Comparison of ENCODE assay signal across 12 cellular contexts in genomic region chr19:16621165-16621800, GRCh38.
"Had no signal": no experiment of that assay in that cellular context is flagged by ENCODE, and none has a peak within 500 bp of the region (broad histone marks: within the 10 kb centered on the region; RNA-seq: fewer than 3 reads in every experiment).

No MANE protein-coding gene starts in this region.

- H3K9me3 Mint-ChIP-seq: neural progenitor cell had no signal

- DNase-seq: activated CD4-positive, alpha-beta T cell treated with anti-CD3 and anti-CD28 coated beads for 1 hour; activated naive CD4-positive, alpha-beta T cell treated with Interleukin-2 at 50 U/mL for 16 hours; adrenal gland; caudate nucleus; colonic mucosa; foreskin melanocyte; heart left ventricle; left lung; mesenchymal stem cell; pancreas; upper lobe of right lung had no signal

- H3K27ac ChIP-seq: colonic mucosa, heart left ventricle, left lung, neural progenitor cell, pancreas, upper lobe of right lung had no signal

- ATAC-seq: heart left ventricle, left lung, pancreas, upper lobe of right lung had no signal
